ENCODE assay signal across 36 cellular contexts in genomic region chr2:16279201-16279570, GRCh38.
A peak's percentile ranks its signal among the peaks of the same experiment; 100 is the strongest.
DNase-seq lines count a peak whose midpoint lies in the region; ATAC-seq, FAIRE-seq and TF ChIP-seq lines count a peak whose summit lies in the region.
"Had no signal": no experiment of that assay in that cellular context is flagged by ENCODE, and none has a peak within 500 bp of the region (broad histone marks: within the 10 kb centered on the region; RNA-seq: fewer than 3 reads in every experiment).

No MANE protein-coding gene starts in this region.

- WGBS in esophagus muscularis mucosa, result 87% methylated on average over 4 of the region's 4 CpGs

- no peak overlapping the region for H2AFZ ChIP-seq in astrocyte (ENCODE audit: low read depth, low read length)

- intact Hi-C loops in esophagus muscularis mucosa (cut with DNase I), result no loop called here
- intact Hi-C loops in activated T-helper 2 cell treated with anti-CD3 and anti-CD28 coated beads, Interferon-gamma antibody, Interleukin-2, Interleukin-4, amounts not matched to agents 10 μg/mL and 5 μg/mL and 100 μg/mL, durations not matched to agents 14 hours and 24 hours and 36 hours (cut with micrococcal nuclease), result no loop called here

- H3K4me3 Mint-ChIP-seq in T-helper 17 cell (peak overlapping the region; percentile 25), astrocyte (ENCODE audit: unreplicated experiment) (peak overlapping the region; percentile 40)
- H3K4me3 Mint-ChIP-seq in activated T-helper 2 cell treated with anti-CD3 and anti-CD28 coated beads, Interferon-gamma antibody, Interleukin-2, Interleukin-4, amounts not matched to agents 10 μg/mL and 5 μg/mL and 100 μg/mL, durations not matched to agents 14 hours and 24 hours and 36 hours (ENCODE audit: low read depth), result no peak overlapping the region
- H3K4me3 Mint-ChIP-seq: B cell; CD14-positive monocyte; CD4-positive, alpha-beta memory T cell; CD4-positive, alpha-beta T cell; CD4-positive, CD25-positive, alpha-beta regulatory T cell; CD8-positive, alpha-beta memory T cell; CD8-positive, alpha-beta T cell had no signal

- no peak for ATAC-seq in T-helper 17 cell
- no peak for ATAC-seq in GM21526 (IDR thresholded peaks at IDR 0.05; ENCODE audit: low FRiP score, unreplicated experiment)
- no peak for ATAC-seq in GM21390 (IDR thresholded peaks at IDR 0.05; ENCODE audit: unreplicated experiment)
- ATAC-seq: A549; CD8-positive, alpha-beta T cell had no signal

- H3K27ac ChIP-seq in astrocyte (ENCODE audit: low read depth, low read length) (no peak overlapping the region), esophagus muscularis mucosa (replicated peaks in 1 of 4) (no peak overlapping the region)
- H3K27ac ChIP-seq: 22Rv1; A549; BLaER1; BLaER1 treated with 17β-estradiol and CSF1 and Interleukin-3, amounts not matched to agents 10 nM and 100 nM; C4-2B had no signal

- H3K9ac ChIP-seq in astrocyte (ENCODE audit: low read length), result no peak overlapping the region
- H3K9ac ChIP-seq: BLaER1; BLaER1 treated with 17β-estradiol and CSF1 and Interleukin-3, amounts not matched to agents 10 nM and 100 nM had no signal

- H3K27me3 ChIP-seq in BE2C (no peaks in the 10 kb centered on the region), astrocyte (ENCODE audit: insufficient read depth, low read length) (no peaks in the 10 kb centered on the region), esophagus muscularis mucosa (no peaks in the 10 kb centered on the region)

- TF ChIP-seq EP300 in esophagus muscularis mucosa (IDR thresholded peaks at IDR 0.05), result no peak

- no peaks in the 10 kb centered on the region for H4K20me1 ChIP-seq in astrocyte (ENCODE audit: insufficient read depth, low read length)
- H4K20me1 ChIP-seq: BLaER1 had no signal

- no peaks in the 10 kb centered on the region for H3K36me3 Mint-ChIP-seq in T-helper 17 cell (ENCODE audit: low read depth)
- no peaks in the 10 kb centered on the region for H3K36me3 Mint-ChIP-seq in astrocyte (ENCODE audit: low read depth, unreplicated experiment)
- H3K36me3 Mint-ChIP-seq in activated T-helper 2 cell treated with anti-CD3 and anti-CD28 coated beads, Interferon-gamma antibody, Interleukin-2, Interleukin-4, amounts not matched to agents 10 μg/mL and 5 μg/mL and 100 μg/mL, durations not matched to agents 14 hours and 24 hours and 36 hours (ENCODE audit: low read depth), result no peaks in the 10 kb centered on the region
- H3K36me3 Mint-ChIP-seq: CD14-positive monocyte; CD4-positive, alpha-beta memory T cell; CD4-positive, CD25-positive, alpha-beta regulatory T cell; CD8-positive, alpha-beta memory T cell; CD8-positive, alpha-beta T cell had no signal

- H3K4me1 Mint-ChIP-seq in T-helper 17 cell (no peaks in the 10 kb centered on the region), astrocyte (ENCODE audit: low read depth, unreplicated experiment) (no peaks in the 10 kb centered on the region)
- H3K4me1 Mint-ChIP-seq in activated T-helper 2 cell treated with anti-CD3 and anti-CD28 coated beads, Interferon-gamma antibody, Interleukin-2, Interleukin-4, amounts not matched to agents 10 μg/mL and 5 μg/mL and 100 μg/mL, durations not matched to agents 14 hours and 24 hours and 36 hours (ENCODE audit: low read depth), result no peaks in the 10 kb centered on the region
- H3K4me1 Mint-ChIP-seq: B cell; CD4-positive, alpha-beta memory T cell; CD4-positive, CD25-positive, alpha-beta regulatory T cell; CD8-positive, alpha-beta memory T cell had no signal

- peaks cover 2% of the 10 kb centered on the region; the same call in 1 of the 2 replicates for H3K9me3 ChIP-seq in BE2C
- no peaks in the 10 kb centered on the region for H3K9me3 ChIP-seq in T-helper 17 cell (ENCODE audit: control insufficient read depth, low read length, poor library complexity, severe bottlenecking)
- H3K9me3 ChIP-seq in astrocyte (ENCODE audit: insufficient read depth, low read depth, low read length), result no peaks in the 10 kb centered on the region
- no peaks in the 10 kb centered on the region for H3K9me3 ChIP-seq in esophagus muscularis mucosa
- H3K9me3 ChIP-seq: A549; BLaER1; BLaER1 treated with 17β-estradiol and CSF1 and Interleukin-3, amounts not matched to agents 10 nM and 100 nM; Caco-2 had no signal

- H3K27me3 Mint-ChIP-seq in T-helper 17 cell, result peaks cover 4% of the 10 kb centered on the region
- peaks cover 24% of the 10 kb centered on the region for H3K27me3 Mint-ChIP-seq in astrocyte (ENCODE audit: low read depth, unreplicated experiment)
- no peaks in the 10 kb centered on the region for H3K27me3 Mint-ChIP-seq in activated T-helper 2 cell treated with anti-CD3 and anti-CD28 coated beads, Interferon-gamma antibody, Interleukin-2, Interleukin-4, amounts not matched to agents 10 μg/mL and 5 μg/mL and 100 μg/mL, durations not matched to agents 14 hours and 24 hours and 36 hours (ENCODE audit: low read depth)
- H3K27me3 Mint-ChIP-seq: CD4-positive, alpha-beta memory T cell; CD4-positive, alpha-beta T cell; CD8-positive, alpha-beta memory T cell had no signal

- H3K79me2 ChIP-seq in astrocyte (ENCODE audit: insufficient read depth, low read length), result no peaks in the 10 kb centered on the region

- no peak for FAIRE-seq in astrocyte (lab: Jason Lieb, UNC)
- FAIRE-seq: A204.1, A549, D721Med had no signal

- TF ChIP-seq POLR2A in esophagus muscularis mucosa (IDR thresholded peaks at IDR 0.05; ENCODE audit: low read depth), result no peak

- H3K36me3 ChIP-seq in BE2C (no peaks in the 10 kb centered on the region), astrocyte (ENCODE audit: insufficient read depth, low read length) (no peaks in the 10 kb centered on the region), esophagus muscularis mucosa (no peaks in the 10 kb centered on the region)
- H3K36me3 ChIP-seq: BLaER1; BLaER1 treated with 17β-estradiol and CSF1 and Interleukin-3, amounts not matched to agents 10 nM and 100 nM had no signal

- no peaks in the 10 kb centered on the region for H3K9me3 Mint-ChIP-seq in astrocyte (ENCODE audit: unreplicated experiment)
- no peaks in the 10 kb centered on the region for H3K9me3 Mint-ChIP-seq in activated T-helper 2 cell treated with anti-CD3 and anti-CD28 coated beads, Interferon-gamma antibody, Interleukin-2, Interleukin-4, amounts not matched to agents 10 μg/mL and 5 μg/mL and 100 μg/mL, durations not matched to agents 14 hours and 24 hours and 36 hours
- H3K9me3 Mint-ChIP-seq: CD14-positive monocyte; CD4-positive, alpha-beta T cell; CD8-positive, alpha-beta T cell had no signal

- H3K27ac Mint-ChIP-seq in T-helper 17 cell (no peak overlapping the region), astrocyte (ENCODE audit: unreplicated experiment) (no peak overlapping the region)
- no peak overlapping the region for H3K27ac Mint-ChIP-seq in activated T-helper 2 cell treated with anti-CD3 and anti-CD28 coated beads, Interferon-gamma antibody, Interleukin-2, Interleukin-4, amounts not matched to agents 10 μg/mL and 5 μg/mL and 100 μg/mL, durations not matched to agents 14 hours and 24 hours and 36 hours
- H3K27ac Mint-ChIP-seq: B cell; CD14-positive monocyte; CD4-positive, alpha-beta memory T cell; CD4-positive, alpha-beta T cell; CD8-positive, alpha-beta memory T cell; CD8-positive, alpha-beta T cell had no signal

- no peak for TF ChIP-seq CTCF in BE2C (IDR thresholded peaks at IDR 0.05; ENCODE audit: low read depth, low read length)
- TF ChIP-seq CTCF in astrocyte (IDR thresholded peaks at IDR 0.05; ENCODE audit: insufficient read depth, low read depth, low read length), result no peak
- TF ChIP-seq CTCF in esophagus muscularis mucosa (IDR thresholded peaks at IDR 0.05), result no peak

- H3K4me3 ChIP-seq in BE2C (ENCODE audit: low read depth, low read length) (no peak overlapping the region), astrocyte (ENCODE audit: insufficient read depth, low read depth, low read length) (no peak overlapping the region), esophagus muscularis mucosa (no peak overlapping the region)
- H3K4me3 ChIP-seq: A549; BLaER1; BLaER1 treated with 17β-estradiol and CSF1 and Interleukin-3, amounts not matched to agents 10 nM and 100 nM had no signal

- H3K4me2 ChIP-seq in astrocyte (ENCODE audit: low read length), result no peak overlapping the region
- H3K4me2 ChIP-seq: A549; BLaER1; BLaER1 treated with 17β-estradiol and CSF1 and Interleukin-3, amounts not matched to agents 10 nM and 100 nM had no signal

- DNase-seq in BE2C (peak; percentile 95), T-helper 17 cell (no peak), astrocyte (ENCODE audit: low read depth) (no peak), esophagus muscularis mucosa (ENCODE audit: extremely low spot score) (peak; percentile 85), SIG-M5 (lab: John Stamatoyannopoulos, UW) (no peak)
- no peak for DNase-seq in activated T-helper 2 cell treated with anti-CD3 and anti-CD28 coated beads, Interferon-gamma antibody, Interleukin-2, Interleukin-4, amounts not matched to agents 10 μg/mL and 5 μg/mL and 100 μg/mL, durations not matched to agents 14 hours and 24 hours and 36 hours (ENCODE audit: low spot score)
- DNase-seq: 8988T; ACHN; AML-193; C1 segment of cervical spinal cord; Caco-2; Calu3; CD4-positive, alpha-beta memory T cell; CD4-positive, alpha-beta T cell; CD4-positive, CD25-positive, alpha-beta regulatory T cell; CD8-positive, alpha-beta memory T cell; CD8-positive, alpha-beta T cell; COR-L47; DMS 273 treated with DMSO at 0.1 percent for 48 hours; DMS153; DMS53; DMS79; DMS79 treated with DMSO at 0.1 percent for 48 hours; DND-41; EL had no signal

- H3K4me1 ChIP-seq in BE2C (peaks cover 39% of the 10 kb centered on the region), astrocyte (ENCODE audit: insufficient read depth, low read length) (no peaks in the 10 kb centered on the region), esophagus muscularis mucosa (no peaks in the 10 kb centered on the region)
- H3K4me1 ChIP-seq: A549 had no signal

Comparison
In these comparisons a context has a peak if more than half of its experiments do, and no peak if none do; other contexts are left out.
1. DNase-seq: peak in BE2C (single experiment) and esophagus muscularis mucosa (single experiment); none in T-helper 17 cell (0 of 3), astrocyte (single experiment), activated T-helper 2 cell treated with anti-CD3 and anti-CD28 coated beads, Interferon-gamma antibody, Interleukin-2, Interleukin-4, amounts not matched to agents 10 μg/mL and 5 μg/mL and 100 μg/mL, durations not matched to agents 14 hours and 24 hours and 36 hours (single experiment) and SIG-M5 (single experiment).